9 cellular contexts compared by ENCODE assay signal in the genomic region with DNA sequence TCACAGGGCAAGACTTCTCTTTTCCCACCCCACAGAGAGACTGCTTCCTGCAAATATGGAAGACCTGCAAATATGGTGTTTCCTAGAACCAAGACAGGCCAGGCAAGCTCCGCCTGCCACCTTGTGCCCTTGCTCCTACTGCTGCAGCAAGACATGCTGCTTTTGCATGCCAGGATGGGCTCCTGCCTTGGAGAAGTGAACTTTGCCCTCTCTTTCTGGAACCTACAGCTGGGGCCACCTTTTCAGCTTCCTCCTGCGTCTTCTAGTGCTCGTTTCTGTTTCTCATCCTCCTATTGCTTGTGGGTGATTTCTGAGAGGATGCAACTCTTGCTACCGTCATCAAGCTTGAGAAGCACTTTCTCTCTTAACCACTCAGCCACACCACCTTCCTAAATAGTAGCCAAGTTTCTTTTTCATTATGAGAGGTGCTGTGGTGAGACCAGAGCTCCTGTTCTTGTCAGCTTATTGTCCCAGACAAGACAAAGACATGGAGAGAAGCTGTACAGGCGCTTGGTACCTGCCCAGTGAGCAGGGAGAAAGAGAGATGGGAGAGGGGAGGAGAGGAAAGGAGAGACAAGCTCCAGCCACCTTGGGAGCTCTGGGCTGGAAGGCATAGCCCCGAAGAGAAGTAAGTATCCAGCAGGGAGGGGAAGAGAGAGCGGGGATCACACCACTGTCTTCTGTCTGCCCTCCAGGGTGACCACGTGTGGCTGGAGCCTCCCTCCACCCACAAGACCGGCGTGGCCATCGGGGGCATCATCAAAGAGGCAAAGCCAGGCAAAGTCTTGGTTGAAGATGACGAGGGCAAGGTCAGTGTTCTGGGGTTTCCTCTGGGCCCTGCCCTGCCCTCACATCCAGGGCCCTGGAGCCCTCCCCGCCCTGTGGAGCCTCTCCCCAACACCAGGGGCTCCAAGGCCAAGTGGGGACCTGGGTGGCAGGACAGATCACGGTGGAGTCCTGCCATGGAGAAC. TPM values are rescaled to one million over a fixed set of nuclear protein-coding genes. Genes with fewer than 3 reads are reported as not detected.
A peak's percentile ranks its signal among the peaks of the same experiment; 100 is the strongest.
DNase-seq lines count a peak whose midpoint lies in the region; ATAC-seq and TF ChIP-seq lines count a peak whose summit lies in the region.
"Had no signal": no experiment of that assay in that cellular context is flagged by ENCODE, and none has a peak within 500 bp of the region (broad histone marks: within the 10 kb centered on the region; RNA-seq: fewer than 3 reads in every experiment).

No MANE protein-coding gene starts in this region.

- in situ Hi-C loops in HAP-1 (cut with MboI; ENCODE audit: low sequenced_read_pairs), result no loop called here

- POLR2A ChIA-PET in CD8-positive, alpha-beta T cell (lab: Charles Lee), result no interaction called here

- no peak overlapping the region for H3K4me3 Mint-ChIP-seq in CD8-positive, alpha-beta T cell

- peaks cover 2% of the 10 kb centered on the region for H3K27me3 Mint-ChIP-seq in CD8-positive, alpha-beta T cell (ENCODE audit: low read depth)

- no peaks in the 10 kb centered on the region for H3K9me3 Mint-ChIP-seq in CD8-positive, alpha-beta T cell

- H3K27ac Mint-ChIP-seq in CD8-positive, alpha-beta T cell, result no peak overlapping the region

- H3K36me3 Mint-ChIP-seq in CD8-positive, alpha-beta T cell, result no peaks in the 10 kb centered on the region

- DNase-seq in mucosa of descending colon (peak in 2 of 3 donors; percentile 27 to 47), HAP-1 (ENCODE audit: low spot score in 2 of 2) (no peak), anterior cingulate cortex (lab: John Stamatoyannopoulos, UW) (no peak), NCI-H2029 treated with DMSO at 0.1 percent for 48 hours (lab: John Stamatoyannopoulos, UW) (no peak)
- no peak for DNase-seq in CD8-positive, alpha-beta T cell
- DNase-seq: foreskin keratinocyte had no signal

- no peaks in the 10 kb centered on the region for H3K27me3 ChIP-seq in HAP-1 (ENCODE audit: low read depth)
- no peaks in the 10 kb centered on the region for H3K27me3 ChIP-seq in CD8-positive, alpha-beta T cell (ENCODE audit: insufficient read depth, low read length)
- H3K27me3 ChIP-seq: foreskin keratinocyte had no signal

- H3K4me3 ChIP-seq in mucosa of descending colon, result no peak overlapping the region
- no peak overlapping the region for H3K4me3 ChIP-seq in HAP-1
- no peak overlapping the region for H3K4me3 ChIP-seq in CD8-positive, alpha-beta T cell (ENCODE audit: low read depth, low read length)

- H3K27ac ChIP-seq in CD8-positive, alpha-beta T cell (ENCODE audit: low read depth, low read length), result no peak overlapping the region
- H3K27ac ChIP-seq: foreskin keratinocyte had no signal

- peaks cover 7% of the 10 kb centered on the region for H3K4me1 ChIP-seq in mucosa of descending colon (ENCODE audit: low read depth)
- H3K4me1 ChIP-seq in HAP-1, result no peaks in the 10 kb centered on the region
- H3K4me1 ChIP-seq in CD8-positive, alpha-beta T cell (ENCODE audit: insufficient read depth, low read length), result no peaks in the 10 kb centered on the region
- H3K4me1 ChIP-seq: foreskin keratinocyte had no signal

- TF ChIP-seq CTCF in mucosa of descending colon (IDR thresholded peaks at IDR 0.05), result no peak
- TF ChIP-seq CTCF in CD8-positive, alpha-beta T cell (IDR thresholded peaks at IDR 0.05), result no peak

- no peaks in the 10 kb centered on the region for H3K4me1 Mint-ChIP-seq in CD8-positive, alpha-beta T cell (ENCODE audit: low read depth)

- H3K36me3 ChIP-seq in mucosa of descending colon (ENCODE audit: low read depth), result no peaks in the 10 kb centered on the region
- H3K36me3 ChIP-seq in HAP-1 (replicated peaks), result no peaks in the 10 kb centered on the region
- H3K36me3 ChIP-seq in CD8-positive, alpha-beta T cell (ENCODE audit: insufficient read depth, low read length), result no peaks in the 10 kb centered on the region

- ATAC-seq in GM18868 (IDR thresholded peaks at IDR 0.05; ENCODE audit: unreplicated experiment), result peak; percentile 97
- ATAC-seq in GM21528 (IDR thresholded peaks at IDR 0.05; ENCODE audit: low FRiP score, unreplicated experiment), result peak; percentile 98
- ATAC-seq in HG03565 (IDR thresholded peaks at IDR 0.05; ENCODE audit: unreplicated experiment), result peak; percentile 97
- ATAC-seq in mucosa of descending colon, result peak; percentile 62
- no peak for ATAC-seq in CD8-positive, alpha-beta T cell
- ATAC-seq: foreskin keratinocyte had no signal

- intact Hi-C loops in mucosa of descending colon (cut with DNase I, micrococcal nuclease), result no loop called here
- intact Hi-C loops in CD8-positive, alpha-beta T cell (cut with DNase I, micrococcal nuclease), result no loop called here

- CTCF ChIA-PET in CD8-positive, alpha-beta T cell (lab: Charles Lee), result interaction anchor here (1.5 kb wide), 1 partner anchor 86 kb away, joined by 4 read pairs; no protein-coding TSS in a partner anchor

- H3K9me3 ChIP-seq in mucosa of descending colon, result no peaks in the 10 kb centered on the region
- no peaks in the 10 kb centered on the region for H3K9me3 ChIP-seq in HAP-1
- H3K9me3 ChIP-seq in CD8-positive, alpha-beta T cell (ENCODE audit: low read length), result no peaks in the 10 kb centered on the region

RNA-seq across cellular contexts. Expression of a gene that starts 28.3 kb away (rescaled TPM):
- 100 to 1,000 TPM; 118 to 305 (median 199) TPM for total RNA-seq in mucosa of descending colon
- under 1 TPM; 0.25 to 0.33 TPM for total RNA-seq in CD8-positive, alpha-beta T cell
- total RNA-seq: foreskin keratinocyte had no signal

RNA-seq across cellular contexts. Expression of a gene that starts 37.5 kb away (rescaled TPM):
- total RNA-seq in mucosa of descending colon, result 10 to 100 TPM; 32.3 to 38.4 (median 33.2) TPM
- 10 to 100 TPM; 30.4 to 33.4 TPM for total RNA-seq in CD8-positive, alpha-beta T cell

Comparison
In these comparisons a context has a peak if more than half of its experiments do, and no peak if none do; other contexts are left out.
1. DNase-seq: peak in mucosa of descending colon (2 of 3); none in HAP-1 (0 of 2), anterior cingulate cortex (0 of 58), NCI-H2029 treated with DMSO at 0.1 percent for 48 hours (single experiment) and CD8-positive, alpha-beta T cell (0 of 7).
2. RNA of a gene that starts 28.3 kb away (total RNA-seq): 118 to 305 TPM in mucosa of descending colon; 0.25 to 0.33 TPM in CD8-positive, alpha-beta T cell; every median in the first group is over 10 times any median in the second.